8 cellular contexts compared by ENCODE assay signal in the genomic region with DNA sequence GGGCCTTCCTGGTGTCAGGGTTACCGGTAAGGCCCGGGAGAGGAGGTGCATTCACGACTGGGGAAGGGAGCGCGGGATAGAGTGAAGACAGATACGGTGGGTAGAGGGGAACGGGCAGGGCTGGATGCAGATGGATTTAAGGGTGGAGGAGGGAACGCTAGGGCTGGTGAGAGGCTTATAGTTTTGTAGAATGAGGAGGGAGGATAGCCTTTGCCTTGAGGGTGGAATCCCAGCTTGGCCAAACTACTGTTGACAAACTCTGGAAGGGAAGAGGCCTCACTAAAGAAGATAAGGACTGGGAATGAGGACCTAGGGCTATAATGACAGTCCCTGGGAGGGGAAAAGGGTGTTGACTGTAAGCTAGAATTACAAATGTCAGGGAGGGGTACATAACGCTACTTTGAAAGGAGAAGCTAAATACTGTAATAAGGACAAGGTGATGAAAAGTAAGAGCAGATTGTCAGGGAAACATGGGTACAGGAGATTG. TPM values are rescaled to one million over a fixed set of nuclear protein-coding genes. Genes with fewer than 3 reads are reported as not detected.
DNase-seq lines count a peak whose midpoint lies in the region; ATAC-seq and TF ChIP-seq lines count a peak whose summit lies in the region.

No MANE protein-coding gene starts in this region.

- H3K27me3 Mint-ChIP-seq in GM23338 (ENCODE audit: insufficient read depth, low read depth, poor library complexity): peaks cover 14% of the 10 kb centered on the region
- peaks cover 12% of the 10 kb centered on the region for H3K27me3 Mint-ChIP-seq in activated CD8-positive, alpha-beta T cell treated with anti-CD3 and anti-CD28 coated beads, Interleukin-2, amount 10 ng/mL, durations not matched to agents 7 days and 5 days (ENCODE audit: low read depth)

- TF ChIP-seq CTCF in GM23338 (conservative IDR thresholded peaks at IDR 0.05; ENCODE audit: low read depth in 2 of 2) (no peak), heart right ventricle (IDR thresholded peaks at IDR 0.05) (no peak), GM13977 (IDR thresholded peaks at IDR 0.05; ENCODE audit: extremely low read depth, insufficient read depth, missing control alignments) (no peak)

- intact Hi-C loops in heart right ventricle (cut with DNase I): loop anchor here in 2 of 10 donors (5.0 kb wide), 1 partner anchor 88 kb away; no protein-coding TSS in a partner anchor

- H3K4me1 Mint-ChIP-seq in GM23338: peaks cover 10% of the 10 kb centered on the region
- peaks cover 20% of the 10 kb centered on the region for H3K4me1 Mint-ChIP-seq in activated CD8-positive, alpha-beta T cell treated with anti-CD3 and anti-CD28 coated beads, Interleukin-2, amount 10 ng/mL, durations not matched to agents 7 days and 5 days (ENCODE audit: low read depth)

- POLR2A ChIA-PET in activated CD8-positive, alpha-beta T cell treated with anti-CD3 and anti-CD28 coated beads, Interleukin-2, amount 10 ng/mL, durations not matched to agents 7 days and 5 days (lab: Charles Lee): interaction anchor here (0.6 to 2.0 kb wide), 4 partner anchors 10 to 89 kb away, joined by 3 to 6 read pairs (median 4); no protein-coding TSS in a partner anchor

- DNase-seq in GM23338 (ENCODE audit: low spot score) (no peak), heart right ventricle (no peak), skeletal muscle cell (ENCODE audit: low read depth) (no peak), NCI-H510A treated with DMSO at 0.1 percent for 48 hours (lab: John Stamatoyannopoulos, UW) (no peak), GM13977 (ENCODE audit: low spot score) (no peak), 8988T (no peak)
- DNase-seq in activated CD8-positive, alpha-beta T cell treated with anti-CD3 and anti-CD28 coated beads, Interleukin-2, amount 10 ng/mL, durations not matched to agents 7 days and 5 days: no peak

- H3K4me2 ChIP-seq in GM23338: peak overlapping the region; percentile 87

- H3K36me3 ChIP-seq in ACC112 (ENCODE audit: insufficient read depth, low read length): no peaks in the 10 kb centered on the region
- no peaks in the 10 kb centered on the region for H3K36me3 ChIP-seq in GM23338 (ENCODE audit: insufficient read depth)
- H3K36me3 ChIP-seq in heart right ventricle: no peaks in the 10 kb centered on the region

- H3K27me3 ChIP-seq in ACC112 (ENCODE audit: insufficient read depth, low read length) (peaks cover 5% of the 10 kb centered on the region; the same call in 1 of the 2 replicates), GM23338 (ENCODE audit: insufficient read depth) (no peaks in the 10 kb centered on the region), heart right ventricle (peaks cover 0 to 8% (median 0%) of the 10 kb centered on the region in 7 donors)

- peaks cover 3% of the 10 kb centered on the region; the same call in 1 of the 3 replicates for H3K36me3 Mint-ChIP-seq in GM23338 (ENCODE audit: low read depth)
- H3K36me3 Mint-ChIP-seq in activated CD8-positive, alpha-beta T cell treated with anti-CD3 and anti-CD28 coated beads, Interleukin-2, amount 10 ng/mL, durations not matched to agents 7 days and 5 days (ENCODE audit: low read depth): peaks cover 8% of the 10 kb centered on the region

- peaks cover 13% of the 10 kb centered on the region for H3K4me1 ChIP-seq in ACC112 (ENCODE audit: control insufficient read depth, insufficient read depth, low read length, unreplicated experiment)
- H3K4me1 ChIP-seq in GM23338 (ENCODE audit: insufficient read depth): peaks cover 13% of the 10 kb centered on the region
- H3K4me1 ChIP-seq in heart right ventricle: peaks cover 0 to 47% (median 26%) of the 10 kb centered on the region in 9 donors

- H3K9me3 Mint-ChIP-seq in GM23338: no peaks in the 10 kb centered on the region; the same call in 2 of the 3 replicates
- no peaks in the 10 kb centered on the region for H3K9me3 Mint-ChIP-seq in activated CD8-positive, alpha-beta T cell treated with anti-CD3 and anti-CD28 coated beads, Interleukin-2, amount 10 ng/mL, durations not matched to agents 7 days and 5 days (ENCODE audit: insufficient read depth)

- H3K4me3 ChIP-seq in ACC112 (ENCODE audit: low read depth, low read length) (peak overlapping the region; percentile 96), GM23338 (peak overlapping the region; percentile 70), heart right ventricle (peak overlapping the region; percentile 66 to 99 (median 90)), skeletal muscle cell (ENCODE audit: low read depth, low read length) (peak overlapping the region; percentile 72)

- WGBS in heart right ventricle, 2 donors: 1 to 2% methylated on average over 9 of the region's 9 CpGs

- in situ Hi-C loops in GM13977 (cut with MboI; ENCODE audit: low pct_unique_long_range_greater_than_20kb, low sequenced_read_pairs, unreplicated experiment): no loop called here

- no peaks in the 10 kb centered on the region for H3K9me3 ChIP-seq in heart right ventricle

- H3K27ac ChIP-seq in ACC112 (ENCODE audit: low read depth, low read length): peak overlapping the region; percentile 45
- peak overlapping the region; percentile 60 for H3K27ac ChIP-seq in GM23338 (ENCODE audit: low read depth)
- peak overlapping the region; percentile 76 to 97 (median 92) for H3K27ac ChIP-seq in heart right ventricle

- peaks cover 6% of the 10 kb centered on the region; the same call in 1 of the 2 replicates for H3F3A ChIP-seq in GM23338 (replicated peaks; ENCODE audit: low read depth)

- CTCF ChIA-PET in activated CD8-positive, alpha-beta T cell treated with anti-CD3 and anti-CD28 coated beads, Interleukin-2, amount 10 ng/mL, durations not matched to agents 7 days and 5 days (lab: Charles Lee): interaction anchor here (1.8 to 2.5 kb wide), 2 partner anchors 87 to 112 kb away, joined by 7 to 8 read pairs; no protein-coding TSS in a partner anchor

- H3K79me2 ChIP-seq in ACC112 (ENCODE audit: control insufficient read depth, insufficient read depth, low read length, unreplicated experiment) (peaks cover 42% of the 10 kb centered on the region), GM23338 (replicated peaks; ENCODE audit: insufficient read depth) (peaks cover 32% of the 10 kb centered on the region)

- H3K27ac Mint-ChIP-seq in GM23338: peak overlapping the region; percentile 48
- peak overlapping the region; percentile 95 for H3K27ac Mint-ChIP-seq in activated CD8-positive, alpha-beta T cell treated with anti-CD3 and anti-CD28 coated beads, Interleukin-2, amount 10 ng/mL, durations not matched to agents 7 days and 5 days

- H3K9me2 ChIP-seq in GM23338 (ENCODE audit: insufficient read depth): no peaks in the 10 kb centered on the region

- H2AFZ ChIP-seq in ACC112 (ENCODE audit: low read length, unreplicated experiment) (peak overlapping the region; percentile 95), GM23338 (peak overlapping the region; percentile 26; the same call in 1 of the 2 replicates)

- no peaks in the 10 kb centered on the region for H4K20me1 ChIP-seq in GM23338 (replicated peaks; ENCODE audit: insufficient read depth)

- peak overlapping the region; percentile 91 for H3K4me3 Mint-ChIP-seq in GM23338
- H3K4me3 Mint-ChIP-seq in activated CD8-positive, alpha-beta T cell treated with anti-CD3 and anti-CD28 coated beads, Interleukin-2, amount 10 ng/mL, durations not matched to agents 7 days and 5 days: peak overlapping the region; percentile 98

- ATAC-seq in GM23338 (peak; percentile 63; the same call in 2 of the 3 replicates), heart right ventricle (peak in 7 of 8 donors; percentile 12 to 56 (median 27))
- peak; percentile 33 for ATAC-seq in activated CD8-positive, alpha-beta T cell treated with anti-CD3 and anti-CD28 coated beads, Interleukin-2, amount 10 ng/mL, durations not matched to agents 7 days and 5 days

TF ChIP-seq in GM23338, 12 proteins besides CTCF, POLR2A, EP300 and RAD21:
- TF ChIP-seq EZH2phosphoT487 (IDR thresholded peaks at IDR 0.05; ENCODE audit: unreplicated experiment): no peak
- no peak for TF ChIP-seq EZH2 (IDR thresholded peaks at IDR 0.05; ENCODE audit: low read depth, unreplicated experiment)
TF ChIP-seq in GM23338: peak in this region for 0.

RNA-seq across cellular contexts. Expression of a gene that starts 0.7 kb away (rescaled TPM):
- total RNA-seq in GM23338 (2014; rRNA removed; shearing (Covaris generic)): 14.8 and 17.5 TPM in 2 replicates
- polyA plus RNA-seq in GM23338 (2016; fragmentation: Nextera tagmentation; extraction: Ambion mirVana): 10.0 and 12.2 TPM in 2 replicates
- total RNA-seq in activated CD8-positive, alpha-beta T cell treated with anti-CD3 and anti-CD28 coated beads, Interleukin-2, amount 10 ng/mL, durations not matched to agents 7 days and 5 days: 10 to 100 TPM; 11.0 to 11.2 TPM
- total RNA-seq in heart right ventricle: 10 to 100 TPM; 25.1 to 49.9 (median 36.0) TPM
- 10 to 100 TPM in 1 of 2 donors, 1 to 10 TPM in 1; 9.5 to 11.8 TPM for polyA plus RNA-seq in heart right ventricle
